In genomic region chr13:110525328-110526319, GRCh38 we compare ENCODE assay signal across 7 cellular contexts. TPM values are rescaled to one million over a fixed set of nuclear protein-coding genes. Genes with fewer than 3 reads are reported as not detected.
A peak's percentile ranks its signal among the peaks of the same experiment; 100 is the strongest.
DNase-seq lines count a peak whose midpoint lies in the region; ATAC-seq and TF ChIP-seq lines count a peak whose summit lies in the region.

No MANE protein-coding gene starts in this region.

- POLR2A ChIA-PET in HEK293T (lab: Yijun Ruan, JAX) = no interaction called here

- CTCF ChIA-PET in HEK293T (lab: Yijun Ruan, JAX) = no interaction called here

- no peak for TF ChIP-seq CTCF in esophagus muscularis mucosa (IDR thresholded peaks at IDR 0.05)

- TF ChIP-seq EP300 in esophagus muscularis mucosa (IDR thresholded peaks at IDR 0.05) = no peak

- intact Hi-C loops in esophagus muscularis mucosa (cut with DNase I) = no loop called here

- H3K36me3 ChIP-seq in esophagus muscularis mucosa = peaks cover 0 to 13% (median 7%) of the 10 kb centered on the region in 4 donors

- no peak overlapping the region for H3K4me3 ChIP-seq in esophagus muscularis mucosa

- H3K27me3 ChIP-seq in esophagus muscularis mucosa = no peaks in the 10 kb centered on the region

- H3K9me3 ChIP-seq in esophagus muscularis mucosa = no peaks in the 10 kb centered on the region

- peak; percentile 98 to 100 for DNase-seq in NCI-H187 (lab: John Stamatoyannopoulos, UW)
- no peak for DNase-seq in esophagus muscularis mucosa (ENCODE audit: extremely low spot score)
- no peak for DNase-seq in activated T-cell treated with anti-CD3 and anti-CD28 coated beads for 4 hours
- no peak for DNase-seq in HPDE6-E6E7 (ENCODE audit: extremely low spot score)
- DNase-seq in HEK293T (ENCODE audit: extremely low spot score) = no peak

- peak overlapping the region; percentile 32 to 68 (median 46) for H3K27ac ChIP-seq in esophagus muscularis mucosa (replicated peaks in 1 of 4)

- 70% methylated on average over 20 of the region's 25 CpGs for WGBS in esophagus muscularis mucosa

- ATAC-seq in GM18870 (IDR thresholded peaks at IDR 0.05; ENCODE audit: unreplicated experiment) (peak; percentile 80), HG02610 (IDR thresholded peaks at IDR 0.05; ENCODE audit: unreplicated experiment) (peak; percentile 78)

- peaks cover 53 to 71% (median 63%) of the 10 kb centered on the region in 4 donors for H3K4me1 ChIP-seq in esophagus muscularis mucosa

- no peak for TF ChIP-seq POLR2A in esophagus muscularis mucosa (IDR thresholded peaks at IDR 0.05; ENCODE audit: low read depth)

TF ChIP-seq in HEK293T, 16 proteins besides CTCF, POLR2A, EP300 and RAD21:
- TF ChIP-seq BHLHE40 (IDR thresholded peaks at IDR 0.05; ENCODE audit: borderline replicate concordance) = no peak
- TF ChIP-seq SP1 (IDR thresholded peaks at IDR 0.05) = no peak
- TF ChIP-seq NFRKB (IDR thresholded peaks at IDR 0.05) = no peak
- TF ChIP-seq FOXM1 (IDR thresholded peaks at IDR 0.05; ENCODE audit: borderline replicate concordance) = no peak
- no peak for TF ChIP-seq LEF1 (IDR thresholded peaks at IDR 0.05; ENCODE audit: borderline replicate concordance)
- TF ChIP-seq FOXK2 (IDR thresholded peaks at IDR 0.05) = no peak
- no peak for TF ChIP-seq SUZ12 (IDR thresholded peaks at IDR 0.05)
- no peak for TF ChIP-seq PKNOX1 (IDR thresholded peaks at IDR 0.05)

RNA-seq across cellular contexts. Expression of gene RAB20, which starts 35.9 kb away (rescaled TPM):
- total RNA-seq in esophagus muscularis mucosa = 10 to 100 TPM; 10.9 to 40.6 (median 15.4) TPM

Comparison
In these comparisons a context has a peak if more than half of its experiments do, and no peak if none do; other contexts are left out.
1. DNase-seq: peak in NCI-H187 (2 of 2); none in esophagus muscularis mucosa (single experiment), activated T-cell treated with anti-CD3 and anti-CD28 coated beads for 4 hours (single experiment), HPDE6-E6E7 (single experiment) and HEK293T (single experiment).